ENCODE assay signal across 8 cellular contexts in the genomic region with DNA sequence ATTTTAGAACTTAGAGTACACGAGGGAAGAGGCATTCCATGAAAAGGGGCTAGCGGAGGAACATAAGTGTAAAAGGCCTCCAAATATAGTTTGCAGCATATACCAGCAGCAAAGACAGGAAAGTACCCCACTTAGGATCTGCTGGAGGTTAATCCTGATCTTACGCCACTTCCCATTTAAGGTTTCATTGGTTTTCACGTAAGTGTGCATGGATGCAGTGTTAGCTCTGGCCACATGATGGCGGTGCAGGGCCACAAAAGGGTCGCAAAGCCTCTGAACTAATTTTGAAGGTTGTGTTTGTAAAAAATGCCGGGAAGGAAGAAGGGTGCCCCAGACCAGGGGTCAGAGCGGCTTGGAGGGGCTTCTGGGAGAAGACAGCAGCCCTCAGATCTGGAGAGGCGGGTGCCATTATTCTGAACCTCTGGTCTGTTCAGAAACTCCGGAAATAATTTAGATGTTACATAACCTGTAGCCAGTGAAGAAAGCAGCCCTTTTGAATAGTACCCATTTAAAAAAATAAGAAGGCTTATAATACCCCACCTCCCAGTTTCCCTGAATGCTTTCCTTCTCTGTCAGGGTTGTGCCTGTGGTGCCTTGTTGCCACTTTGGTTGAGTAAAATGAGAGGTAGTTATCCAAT. TPM values are rescaled to one million over a fixed set of nuclear protein-coding genes. Genes with fewer than 3 reads are reported as not detected.
DNase-seq lines count a peak whose midpoint lies in the region; ATAC-seq, FAIRE-seq and TF ChIP-seq lines count a peak whose summit lies in the region.

No MANE protein-coding gene starts in this region.

- peak; percentile 69 for FAIRE-seq in keratinocyte (lab: Jason Lieb, UNC)

- peaks cover 5% of the 10 kb centered on the region for H3K27me3 ChIP-seq in keratinocyte (ENCODE audit: control insufficient read depth, extremely low read depth, insufficient read depth, low read length)

- no peaks in the 10 kb centered on the region for H3K4me1 ChIP-seq in keratinocyte (ENCODE audit: control insufficient read depth, extremely low read depth, insufficient read depth, low read length)

- H4K20me1 ChIP-seq in keratinocyte (ENCODE audit: control insufficient read depth, extremely low read depth, insufficient read depth, low read length) = no peaks in the 10 kb centered on the region

- no peaks in the 10 kb centered on the region for H3K79me2 ChIP-seq in keratinocyte (ENCODE audit: control insufficient read depth, insufficient read depth, low read length)

- TF ChIP-seq CTCF in cardiac fibroblast (IDR thresholded peaks at IDR 0.05; ENCODE audit: low read depth, low read length) (peak; percentile 93), keratinocyte (optimal IDR thresholded peaks at IDR 0.05 in 1 of 3, IDR thresholded peaks at IDR 0.05 in 1 of 3, conservative IDR thresholded peaks at IDR 0.05 in 1 of 3; ENCODE audit: extremely low read depth in 1 of 3, insufficient read depth in 2 of 3, low read length in 3 of 3) (peak; percentile 91 to 96 (median 95))

- no peak overlapping the region for H3K27ac ChIP-seq in keratinocyte (ENCODE audit: control insufficient read depth, insufficient read depth, low read length)

- DNase-seq in AG08396 (ENCODE audit: low spot score) = peak; percentile 58
- peak; percentile 49 for DNase-seq in NCI-H2107 treated with DMSO at 0.1 percent for 48 hours (lab: John Stamatoyannopoulos, UW; ENCODE audit: unreplicated experiment)
- DNase-seq in UCSD-AML1 (lab: John Stamatoyannopoulos, UW; ENCODE audit: unreplicated experiment) = peak; percentile 67
- DNase-seq in cardiac fibroblast (ENCODE audit: low read depth in 2 of 2) = peak; percentile 77 to 80
- DNase-seq in keratinocyte (ENCODE audit: low read depth, low spot score) = peak; percentile 4
- peak; percentile 37 for DNase-seq in stimulated activated CD4-positive, alpha-beta T cell treated with anti-CD3 and anti-CD28 coated beads, Interleukin-12 subunit alpha, Interleukin-12 subunit beta, amount 100 ng/mL, for 4 hours

- no peaks in the 10 kb centered on the region for H3K9me3 ChIP-seq in keratinocyte (ENCODE audit: control insufficient read depth, low read depth, low read length)

- H3K4me3 ChIP-seq in cardiac fibroblast (replicated peaks in 1 of 2; ENCODE audit: low read depth in 2 of 2, low read length in 2 of 2) (no peak overlapping the region), keratinocyte (ENCODE audit: control insufficient read depth in 2 of 3, extremely low read depth in 1 of 3, insufficient read depth in 2 of 3, low read depth in 1 of 3, low read length in 3 of 3) (no peak overlapping the region)

- ATAC-seq in GM18867 (IDR thresholded peaks at IDR 0.05; ENCODE audit: unreplicated experiment) (peak; percentile 85), HG03066 (IDR thresholded peaks at IDR 0.05; ENCODE audit: low read depth, unreplicated experiment) (peak; percentile 83)

- H3K9ac ChIP-seq in keratinocyte (ENCODE audit: control insufficient read depth, extremely low read depth, insufficient read depth, low read length) = no peak overlapping the region

- H3K4me2 ChIP-seq in keratinocyte (ENCODE audit: control insufficient read depth, extremely low read depth, insufficient read depth, low read depth, low read length) = peak overlapping the region; percentile 22

- H3K9me1 ChIP-seq in keratinocyte (ENCODE audit: control insufficient read depth, extremely low read depth, insufficient read depth, low read length) = no peaks in the 10 kb centered on the region

- no peaks in the 10 kb centered on the region for H3K36me3 ChIP-seq in keratinocyte (ENCODE audit: control insufficient read depth in 2 of 2, extremely low read depth in 1 of 2, insufficient read depth in 2 of 2, low read length in 2 of 2)

- peak overlapping the region; percentile 9 for H2AFZ ChIP-seq in keratinocyte (ENCODE audit: control insufficient read depth, low read length)

- dilution Hi-C loops in keratinocyte (cut with MboI; ENCODE audit: extremely low pct_ligation_motif_present, low sequenced_read_pairs) = no loop called here

RNA-seq across cellular contexts. Expression of a gene that starts 59.5 kb away (rescaled TPM):
- 0.05 to 0.09 TPM (median 0.07 TPM) in 3 replicates for polyA plus RNA-seq in keratinocyte
- polyA plus RNA-seq in keratinocyte (2011; ENCODE audit: low read depth) = not detected
- 0.05 and 0.13 TPM in 2 replicates for polyA plus RNA-seq in keratinocyte (2011; cell fraction: cytosol; rRNA removed)
- 0.13 and 0.14 TPM in 2 replicates for polyA plus RNA-seq in keratinocyte (2011; cell fraction: nucleus; rRNA removed)
- polyA plus RNA-seq in keratinocyte (2012; ENCODE audit: low replicate concordance) = 0.06 TPM in 1 of 2 replicates, not detected in the other
- polyA minus RNA-seq in keratinocyte = 0.13 to 0.48 TPM in 2 of 3 replicates, not detected in the other
- polyA minus RNA-seq in keratinocyte (2011; cell fraction: cytosol; rRNA and poly(A)+ RNA removed) = not detected
- polyA minus RNA-seq in keratinocyte (2011; cell fraction: nucleus; rRNA and poly(A)+ RNA removed) = 0.53 and 0.93 TPM in 2 replicates

Comparison
In these comparisons a context has a peak if more than half of its experiments do, and no peak if none do; other contexts are left out.
1. DNase-seq: peak in every context shown above with its lines; median percentile 78 in cardiac fibroblast; 67 in UCSD-AML1; 58 in AG08396; 49 in NCI-H2107 treated with DMSO at 0.1 percent for 48 hours; 37 in stimulated activated CD4-positive, alpha-beta T cell treated with anti-CD3 and anti-CD28 coated beads, Interleukin-12 subunit alpha, Interleukin-12 subunit beta, amount 100 ng/mL, for 4 hours; 4 in keratinocyte.